ENCODE assay signal across 17 cellular contexts in genomic region chr17:75590849-75591721, GRCh38. TPM values are rescaled to one million over a fixed set of nuclear protein-coding genes. Genes with fewer than 3 reads are reported as not detected.
DNase-seq lines count a peak whose midpoint lies in the region; ATAC-seq and TF ChIP-seq lines count a peak whose summit lies in the region.
"Had no signal": no experiment of that assay in that cellular context is flagged by ENCODE, and none has a peak within 500 bp of the region (broad histone marks: within the 10 kb centered on the region; RNA-seq: fewer than 3 reads in every experiment).

No MANE protein-coding gene starts in this region.

- H3K9me3 Mint-ChIP-seq in CD8-positive, alpha-beta T cell = no peaks in the 10 kb centered on the region
- H3K9me3 Mint-ChIP-seq in IgD-negative memory B cell (no peaks in the 10 kb centered on the region), endodermal cell (peaks cover 1% of the 10 kb centered on the region), osteocyte (ENCODE audit: unreplicated experiment) (no peaks in the 10 kb centered on the region)
- H3K9me3 Mint-ChIP-seq: activated CD4-positive, alpha-beta memory T cell treated with anti-CD3 and anti-CD28 coated beads for 36 hours had no signal

- H2AFZ ChIP-seq in mesenchymal stem cell (ENCODE audit: low read depth, low read length) = no peak overlapping the region
- H2AFZ ChIP-seq: PC-9 had no signal

- H2BK12ac ChIP-seq in mesenchymal stem cell (ENCODE audit: low read length in 2 of 2) = no peak overlapping the region

- no peak overlapping the region for H3K9ac ChIP-seq in endodermal cell (ENCODE audit: extremely low read depth, low read length, poor library complexity, severe bottlenecking)
- H3K9ac ChIP-seq in mesenchymal stem cell (ENCODE audit: low read length) = no peak overlapping the region

- H4K8ac ChIP-seq in mesenchymal stem cell (ENCODE audit: low read length) = no peak overlapping the region

- H3K36me3 ChIP-seq in CD8-positive, alpha-beta T cell (ENCODE audit: insufficient read depth, low read length) = no peaks in the 10 kb centered on the region
- H3K36me3 ChIP-seq in endodermal cell (ENCODE audit: control insufficient read depth, insufficient read depth, low read length) (no peaks in the 10 kb centered on the region), mesenchymal stem cell (ENCODE audit: control insufficient read depth in 1 of 2, insufficient read depth in 2 of 2, low read depth in 1 of 2, low read length in 2 of 2) (no peaks in the 10 kb centered on the region)
- H3K36me3 ChIP-seq: BE2C had no signal

- no peak overlapping the region for H2BK120ac ChIP-seq in mesenchymal stem cell (ENCODE audit: low read depth, low read length)

- intact Hi-C loops in CD8-positive, alpha-beta T cell (cut with DNase I, micrococcal nuclease) = no loop called here

- H3K79me1 ChIP-seq in mesenchymal stem cell (replicated peaks; ENCODE audit: low read length, poor library complexity, severe bottlenecking) = no peaks in the 10 kb centered on the region

- peaks cover 15% of the 10 kb centered on the region for H3K4me1 ChIP-seq in CD8-positive, alpha-beta T cell (ENCODE audit: insufficient read depth, low read length)
- H3K4me1 ChIP-seq in endodermal cell (ENCODE audit: control insufficient read depth, insufficient read depth, low read length) (no peaks in the 10 kb centered on the region), mesenchymal stem cell (ENCODE audit: control insufficient read depth, insufficient read depth, low read depth, low read length) (peaks cover 17% of the 10 kb centered on the region)
- H3K4me1 ChIP-seq: BE2C had no signal

- DNase-seq in CD8-positive, alpha-beta T cell = peak in 1 of 7 experiments; percentile 16
- DNase-seq in endodermal cell (peak; percentile 53), osteocyte (ENCODE audit: extremely low spot score, unreplicated experiment) (no peak), mesenchymal stem cell (no peak), GF-D8 (lab: John Stamatoyannopoulos, UW) (no peak)
- DNase-seq: activated CD4-positive, alpha-beta memory T cell treated with anti-CD3 and anti-CD28 coated beads for 36 hours; activated gamma-delta T cell; BE2C; HCEC 1CT; Karpas-422; NCI-H2171 treated with DMSO at 0.1 percent for 48 hours; PC-9; small intestine; stimulated activated CD4-positive, alpha-beta T cell treated with anti-CD3 and anti-CD28 coated beads, Interleukin-4, amount 100 ng/mL, for 4 hours; stimulated activated CD8-positive, alpha-beta memory T cell treated with anti-CD3 and anti-CD28 coated beads, Interleukin-4, amount 100 ng/mL, for 48 hours had no signal

- H3K4ac ChIP-seq in mesenchymal stem cell (ENCODE audit: low read depth in 1 of 2, low read length in 2 of 2) = no peak overlapping the region

- peaks cover 15% of the 10 kb centered on the region for H3K4me1 Mint-ChIP-seq in CD8-positive, alpha-beta T cell (ENCODE audit: low read depth)
- H3K4me1 Mint-ChIP-seq in IgD-negative memory B cell = peaks cover 5 to 9% (median 7%) of the 10 kb centered on the region in 3 donors
- peaks cover 2% of the 10 kb centered on the region for H3K4me1 Mint-ChIP-seq in endodermal cell
- peaks cover 3% of the 10 kb centered on the region for H3K4me1 Mint-ChIP-seq in osteocyte (ENCODE audit: unreplicated experiment)

- H4K91ac ChIP-seq in mesenchymal stem cell (ENCODE audit: low read length) = no peak overlapping the region

- H3K27ac Mint-ChIP-seq in CD8-positive, alpha-beta T cell = peak overlapping the region; percentile 49
- H3K27ac Mint-ChIP-seq in IgD-negative memory B cell (peak overlapping the region in 1 of 3 donors; percentile 85), endodermal cell (no peak overlapping the region), osteocyte (ENCODE audit: unreplicated experiment) (no peak overlapping the region)
- H3K27ac Mint-ChIP-seq: activated CD4-positive, alpha-beta memory T cell treated with anti-CD3 and anti-CD28 coated beads for 36 hours had no signal

- H2BK5ac ChIP-seq in mesenchymal stem cell (ENCODE audit: low read depth, low read length, poor library complexity, severe bottlenecking) = no peak overlapping the region

- ATAC-seq in CD8-positive, alpha-beta T cell = no peak
- no peak for ATAC-seq in GM21619 (IDR thresholded peaks at IDR 0.05; ENCODE audit: unreplicated experiment)

- H3K27me3 Mint-ChIP-seq in CD8-positive, alpha-beta T cell (ENCODE audit: low read depth) = no peaks in the 10 kb centered on the region
- H3K27me3 Mint-ChIP-seq in IgD-negative memory B cell (no peaks in the 10 kb centered on the region), endodermal cell (ENCODE audit: insufficient read depth) (peaks cover 2% of the 10 kb centered on the region), osteocyte (ENCODE audit: unreplicated experiment) (peaks cover 2% of the 10 kb centered on the region)
- H3K27me3 Mint-ChIP-seq: activated CD4-positive, alpha-beta memory T cell treated with anti-CD3 and anti-CD28 coated beads for 36 hours had no signal

- no peak overlapping the region for H2BK15ac ChIP-seq in mesenchymal stem cell (ENCODE audit: low read depth, poor library complexity, severe bottlenecking)

- H3K18ac ChIP-seq in mesenchymal stem cell (ENCODE audit: low read depth in 1 of 2, low read length in 2 of 2) = no peak overlapping the region

- no peaks in the 10 kb centered on the region for H3K27me3 ChIP-seq in CD8-positive, alpha-beta T cell (ENCODE audit: insufficient read depth, low read length)
- H3K27me3 ChIP-seq in endodermal cell (ENCODE audit: control insufficient read depth, insufficient read depth, low read length, poor library complexity, severe bottlenecking) = peaks cover 12% of the 10 kb centered on the region
- H3K27me3 ChIP-seq in mesenchymal stem cell (ENCODE audit: control insufficient read depth in 1 of 2, insufficient read depth in 1 of 2, low read length in 2 of 2) = peaks cover 22 to 69% of the 10 kb centered on the region in 2 experiments
- H3K27me3 ChIP-seq: BE2C had no signal

- no peak overlapping the region for H2AK5ac ChIP-seq in mesenchymal stem cell (ENCODE audit: low read length, severe bottlenecking)

- WGBS in endodermal cell (ENCODE audit: insufficient coverage in 1 of 2, insufficient read length in 1 of 2), 2 experiments = 91 to 96% methylated on average over 11 to 12 of the region's 12 CpGs
- 95% methylated on average over 12 of the region's 12 CpGs for WGBS in mesenchymal stem cell

- H3K23ac ChIP-seq in mesenchymal stem cell (ENCODE audit: low read length in 2 of 2) = no peak overlapping the region

- no peak overlapping the region for H3K4me3 ChIP-seq in CD8-positive, alpha-beta T cell (ENCODE audit: low read depth, low read length)
- H3K4me3 ChIP-seq in endodermal cell (ENCODE audit: low read length) (no peak overlapping the region), mesenchymal stem cell (ENCODE audit: insufficient read depth in 1 of 2, low read depth in 1 of 2, low read length in 2 of 2) (no peak overlapping the region)
- H3K4me3 ChIP-seq: PC-9 had no signal

- H3K9me3 ChIP-seq in CD8-positive, alpha-beta T cell (ENCODE audit: low read length) = no peaks in the 10 kb centered on the region
- no peaks in the 10 kb centered on the region for H3K9me3 ChIP-seq in endodermal cell (ENCODE audit: control insufficient read depth, low read length)
- no peaks in the 10 kb centered on the region for H3K9me3 ChIP-seq in mesenchymal stem cell (ENCODE audit: control insufficient read depth, low read length)
- H3K9me3 ChIP-seq: BE2C had no signal

- H3K4me3 Mint-ChIP-seq in CD8-positive, alpha-beta T cell = peak overlapping the region; percentile 42
- H3K4me3 Mint-ChIP-seq in IgD-negative memory B cell = peak overlapping the region in 3 of 4 donors; percentile 27 to 81 (median 48)
- no peak overlapping the region for H3K4me3 Mint-ChIP-seq in endodermal cell
- H3K4me3 Mint-ChIP-seq in osteocyte (ENCODE audit: unreplicated experiment) = peak overlapping the region; percentile 50
- H3K4me3 Mint-ChIP-seq: activated CD4-positive, alpha-beta memory T cell treated with anti-CD3 and anti-CD28 coated beads for 36 hours had no signal

- no peaks in the 10 kb centered on the region for H3K36me3 Mint-ChIP-seq in CD8-positive, alpha-beta T cell
- H3K36me3 Mint-ChIP-seq in IgD-negative memory B cell (no peaks in the 10 kb centered on the region), endodermal cell (ENCODE audit: low read depth) (no peaks in the 10 kb centered on the region), osteocyte (ENCODE audit: unreplicated experiment) (no peaks in the 10 kb centered on the region)
- H3K36me3 Mint-ChIP-seq: activated CD4-positive, alpha-beta memory T cell treated with anti-CD3 and anti-CD28 coated beads for 36 hours had no signal

- no peak overlapping the region for H3K4me2 ChIP-seq in mesenchymal stem cell (ENCODE audit: low read length, poor library complexity, severe bottlenecking)
- H3K4me2 ChIP-seq: PC-9 had no signal

- H3K14ac ChIP-seq in mesenchymal stem cell (ENCODE audit: low read length in 2 of 2) = no peak overlapping the region

- CTCF ChIA-PET in CD8-positive, alpha-beta T cell (lab: Charles Lee) = interaction anchor here (0.9 to 2.3 kb wide), 6 partner anchors 11 to 268 kb away, joined by 3 to 8 read pairs (median 5); partner anchors contain the start of gene TSEN54

- POLR2A ChIA-PET in CD8-positive, alpha-beta T cell (lab: Charles Lee) = no interaction called here

- TF ChIP-seq CTCF in CD8-positive, alpha-beta T cell (IDR thresholded peaks at IDR 0.05) = no peak
- no peak for TF ChIP-seq CTCF in endodermal cell (conservative IDR thresholded peaks at IDR 0.05)
- TF ChIP-seq CTCF in osteocyte (IDR thresholded peaks at IDR 0.05) = no peak

- H3K27ac ChIP-seq in CD8-positive, alpha-beta T cell (ENCODE audit: low read depth, low read length) = no peak overlapping the region
- H3K27ac ChIP-seq in endodermal cell (ENCODE audit: low read depth, low read length) (no peak overlapping the region), mesenchymal stem cell (ENCODE audit: low read length, poor library complexity, severe bottlenecking) (no peak overlapping the region)
- H3K27ac ChIP-seq: PC-9 had no signal

RNA-seq across cellular contexts. Expression of gene MYO15B, which starts 3.5 kb away (rescaled TPM):
- 100 to 1,000 TPM; 271 to 300 TPM for total RNA-seq in CD8-positive, alpha-beta T cell
- 2.4 TPM for polyA plus RNA-seq in IgD-negative memory B cell
- 100 to 1,000 TPM in 1 of 2 donors, 10 to 100 TPM in 1; 89.0 to 123 TPM for total RNA-seq in endodermal cell
- 22.2 TPM for polyA plus RNA-seq in endodermal cell (2013, experiment 1 of 2)
- polyA plus RNA-seq in endodermal cell (2013, experiment 2 of 2) = 14.5 TPM
- total RNA-seq in osteocyte = 40.8 and 42.5 TPM in 2 replicates
- polyA plus RNA-seq in mesenchymal stem cell (2013, experiment 1 of 2) = 2.6 TPM
- polyA plus RNA-seq in mesenchymal stem cell (2013, experiment 2 of 2) = 2.7 TPM

RNA-seq across cellular contexts. Expression of gene SMIM5, which starts 42.1 kb away (rescaled TPM):
- total RNA-seq in CD8-positive, alpha-beta T cell = 1 to 10 TPM in 1 of 2 experiments, under 1 TPM in 1; 0.60 to 2.1 TPM
- polyA plus RNA-seq in IgD-negative memory B cell = 0.36 TPM
- total RNA-seq in endodermal cell = under 1 TPM in 1 of 2 donors, not detected in 1; 0.40 TPM
- not detected for polyA plus RNA-seq in endodermal cell (2013, experiment 1 of 2)
- polyA plus RNA-seq in endodermal cell (2013, experiment 2 of 2) = not detected
- total RNA-seq in osteocyte = 0.24 and 0.42 TPM in 2 replicates
- 0.08 TPM for polyA plus RNA-seq in mesenchymal stem cell (2013, experiment 1 of 2)
- polyA plus RNA-seq in mesenchymal stem cell (2013, experiment 2 of 2) = 0.04 TPM
- total RNA-seq: activated CD4-positive, alpha-beta memory T cell treated with anti-CD3 and anti-CD28 coated beads for 36 hours had no signal
